In the genomic region with DNA sequence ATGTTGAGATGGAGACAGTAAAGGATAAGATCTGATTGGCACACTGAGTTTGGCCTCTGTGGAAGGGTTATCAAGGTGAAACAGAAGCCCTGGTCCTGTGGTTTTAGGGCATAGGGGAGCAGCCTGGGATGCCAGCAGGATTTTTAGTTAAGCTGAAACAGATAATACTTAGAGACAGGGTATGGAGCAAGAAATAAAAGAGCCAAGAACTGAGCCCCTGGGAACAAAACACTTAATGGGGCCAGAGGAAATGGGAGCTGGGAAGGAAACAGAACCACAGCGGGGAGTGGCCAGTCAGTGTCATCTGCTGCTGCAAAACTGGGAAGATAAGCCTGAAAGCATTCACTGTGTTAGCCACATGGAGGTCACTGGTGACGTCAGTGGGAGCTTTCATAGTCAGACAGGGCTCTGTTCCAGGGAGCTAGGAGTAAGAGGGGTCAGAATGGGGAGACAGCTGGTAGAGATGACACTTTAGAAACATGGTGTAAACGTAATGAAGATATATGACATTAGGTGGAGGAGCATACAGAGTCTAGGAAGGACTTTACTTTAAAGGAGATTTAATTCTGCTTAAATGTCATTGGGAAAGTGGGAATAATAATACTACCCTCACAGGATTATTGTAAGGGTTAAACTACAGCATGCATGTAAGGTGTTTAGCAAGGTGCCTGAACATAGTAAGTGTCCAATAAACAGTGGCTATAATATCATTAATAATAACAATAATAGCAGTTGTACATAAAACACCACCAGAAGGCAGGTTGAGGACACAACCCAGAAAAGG, we compare ENCODE assay signal across 9 cellular contexts.
DNase-seq lines count a peak whose midpoint lies in the region; ATAC-seq lines count a peak whose summit lies in the region.
"Had no signal": no experiment of that assay in that cellular context is flagged by ENCODE, and none has a peak within 500 bp of the region (broad histone marks: within the 10 kb centered on the region; RNA-seq: fewer than 3 reads in every experiment).

No MANE protein-coding gene starts in this region.

- no peak for ATAC-seq in stimulated activated naive CD8-positive, alpha-beta T cell treated with anti-CD3 and anti-CD28 coated beads, Interleukin-15, Interleukin-2, amounts not matched to agents 100 U/mL and 50 U/mL, for 24 hours

- DNase-seq in ELR (ENCODE audit: low read depth) (peak; percentile 60), SK-N-DZ (ENCODE audit: low spot score) (peak; percentile 64), foreskin melanocyte (peak; percentile 90), occipital lobe (lab: John Stamatoyannopoulos, UW) (peak; percentile 1), LoVo (ENCODE audit: low spot score) (no peak), T1000 (lab: John Stamatoyannopoulos, UW) (no peak), NCI-H2081 (lab: John Stamatoyannopoulos, UW) (no peak)
- no peak for DNase-seq in stimulated activated naive CD8-positive, alpha-beta T cell treated with anti-CD3 and anti-CD28 coated beads, Interleukin-15, Interleukin-2, amounts not matched to agents 100 U/mL and 50 U/mL, for 24 hours
- DNase-seq: NCI-H2029 treated with DMSO at 0.1 percent for 48 hours had no signal

Comparison
In these comparisons a context has a peak if more than half of its experiments do, and no peak if none do; other contexts are left out.
1. DNase-seq: peak in ELR (single experiment), SK-N-DZ (single experiment), foreskin melanocyte (single experiment) and occipital lobe (single experiment); none in LoVo (single experiment), stimulated activated naive CD8-positive, alpha-beta T cell treated with anti-CD3 and anti-CD28 coated beads, Interleukin-15, Interleukin-2, amounts not matched to agents 100 U/mL and 50 U/mL, for 24 hours (single experiment), T1000 (single experiment) and NCI-H2081 (0 of 2).